ENCODE assay signal across 15 cellular contexts in the genomic region with DNA sequence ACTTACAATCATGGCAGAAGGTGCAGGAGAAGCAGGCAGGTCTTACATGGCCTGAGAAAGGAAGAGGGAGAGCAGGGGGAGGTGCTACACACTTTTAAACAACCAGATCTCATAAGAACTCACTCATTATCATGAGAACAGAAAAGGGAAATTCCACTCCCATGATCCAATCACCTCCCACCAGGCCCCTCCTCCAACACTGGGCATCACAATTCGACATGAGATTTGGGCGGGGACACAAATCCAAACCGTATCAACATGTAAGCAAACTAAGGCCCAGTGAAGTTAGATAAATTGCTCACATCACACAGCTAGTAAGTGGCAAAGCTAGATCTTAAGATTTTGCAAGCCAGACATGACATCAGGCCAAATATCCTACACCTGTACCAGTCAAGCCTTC. TPM values are rescaled to one million over a fixed set of nuclear protein-coding genes. Genes with fewer than 3 reads are reported as not detected.
A peak's percentile ranks its signal among the peaks of the same experiment; 100 is the strongest.
DNase-seq lines count a peak whose midpoint lies in the region; ATAC-seq lines count a peak whose summit lies in the region.
"Had no signal": no experiment of that assay in that cellular context is flagged by ENCODE, and none has a peak within 500 bp of the region (broad histone marks: within the 10 kb centered on the region; RNA-seq: fewer than 3 reads in every experiment).

No MANE protein-coding gene starts in this region.

- peaks cover 66% of the 10 kb centered on the region for H3K4me1 Mint-ChIP-seq in activated T-cell treated with anti-CD3 and anti-CD28 coated beads, Interleukin-2, amount 50 U/mL, for 72 hours (ENCODE audit: low read depth)
- H3K4me1 Mint-ChIP-seq in activated T-cell treated with anti-CD3 and anti-CD28 coated beads, Interleukin-2, amount 50 U/mL, for 4 hours (ENCODE audit: low read depth) = peaks cover 35% of the 10 kb centered on the region
- H3K4me1 Mint-ChIP-seq in activated T-helper 1 cell treated with anti-CD3 and anti-CD28 coated beads, Interleukin-12 subunit alpha, Interleukin-12 subunit beta, Interleukin-2, Interleukin-4 antibody, amounts not matched to agents 30 ng/mL and 10 ng/mL and 1 ng/mL, durations not matched to agents 14 hours and 24 hours and 36 hours (ENCODE audit: low read depth) = peaks cover 60% of the 10 kb centered on the region
- H3K4me1 Mint-ChIP-seq in stimulated activated naive B cell treated with anti-CD40 and anti-IgM and Interleukin-4, amounts not matched to agents 10 μg/mL and 1 μg/mL and 100 μg/mL, for 72 hours = peaks cover 35 to 70% of the 10 kb centered on the region in 2 donors

- H3K4me3 Mint-ChIP-seq in activated T-cell treated with anti-CD3 and anti-CD28 coated beads, Interleukin-2, amount 50 U/mL, for 72 hours = no peak overlapping the region
- H3K4me3 Mint-ChIP-seq in activated T-cell treated with anti-CD3 and anti-CD28 coated beads, Interleukin-2, amount 50 U/mL, for 4 hours = no peak overlapping the region
- no peak overlapping the region for H3K4me3 Mint-ChIP-seq in activated T-helper 1 cell treated with anti-CD3 and anti-CD28 coated beads, Interleukin-12 subunit alpha, Interleukin-12 subunit beta, Interleukin-2, Interleukin-4 antibody, amounts not matched to agents 30 ng/mL and 10 ng/mL and 1 ng/mL, durations not matched to agents 14 hours and 24 hours and 36 hours
- H3K4me3 Mint-ChIP-seq in stimulated activated naive B cell treated with anti-CD40 and anti-IgM and Interleukin-4, amounts not matched to agents 10 μg/mL and 1 μg/mL and 100 μg/mL, for 72 hours = no peak overlapping the region
- H3K4me3 Mint-ChIP-seq: CD14-positive monocyte; CD8-positive, alpha-beta T cell; H9 had no signal

- no peaks in the 10 kb centered on the region for H3K27me3 Mint-ChIP-seq in activated T-cell treated with anti-CD3 and anti-CD28 coated beads, Interleukin-2, amount 50 U/mL, for 72 hours (ENCODE audit: low read depth)
- no peaks in the 10 kb centered on the region for H3K27me3 Mint-ChIP-seq in activated T-cell treated with anti-CD3 and anti-CD28 coated beads, Interleukin-2, amount 50 U/mL, for 4 hours (ENCODE audit: low read depth)
- no peaks in the 10 kb centered on the region for H3K27me3 Mint-ChIP-seq in activated T-helper 1 cell treated with anti-CD3 and anti-CD28 coated beads, Interleukin-12 subunit alpha, Interleukin-12 subunit beta, Interleukin-2, Interleukin-4 antibody, amounts not matched to agents 30 ng/mL and 10 ng/mL and 1 ng/mL, durations not matched to agents 14 hours and 24 hours and 36 hours (ENCODE audit: insufficient read depth)
- no peaks in the 10 kb centered on the region for H3K27me3 Mint-ChIP-seq in stimulated activated naive B cell treated with anti-CD40 and anti-IgM and Interleukin-4, amounts not matched to agents 10 μg/mL and 1 μg/mL and 100 μg/mL, for 72 hours

- H3K27ac Mint-ChIP-seq in activated T-cell treated with anti-CD3 and anti-CD28 coated beads, Interleukin-2, amount 50 U/mL, for 72 hours = peak overlapping the region; percentile 35
- peak overlapping the region; percentile 71 for H3K27ac Mint-ChIP-seq in activated T-helper 1 cell treated with anti-CD3 and anti-CD28 coated beads, Interleukin-12 subunit alpha, Interleukin-12 subunit beta, Interleukin-2, Interleukin-4 antibody, amounts not matched to agents 30 ng/mL and 10 ng/mL and 1 ng/mL, durations not matched to agents 14 hours and 24 hours and 36 hours
- H3K27ac Mint-ChIP-seq in stimulated activated naive B cell treated with anti-CD40 and anti-IgM and Interleukin-4, amounts not matched to agents 10 μg/mL and 1 μg/mL and 100 μg/mL, for 72 hours = peak overlapping the region; percentile 27
- H3K27ac Mint-ChIP-seq: CD14-positive monocyte; CD8-positive, alpha-beta T cell; H9 had no signal

- DNase-seq in activated T-cell treated with anti-CD3 and anti-CD28 coated beads, Interleukin-2, amount 50 U/mL, for 72 hours = no peak
- no peak for DNase-seq in activated T-cell treated with anti-CD3 and anti-CD28 coated beads, Interleukin-2, amount 50 U/mL, for 4 hours
- peak; percentile 23 for DNase-seq in HT1080 (ENCODE audit: low read depth)
- DNase-seq in activated T-helper 1 cell treated with anti-CD3 and anti-CD28 coated beads, Interleukin-12 subunit alpha, Interleukin-12 subunit beta, Interleukin-2, Interleukin-4 antibody, amounts not matched to agents 30 ng/mL and 10 ng/mL and 1 ng/mL, durations not matched to agents 14 hours and 24 hours and 36 hours (ENCODE audit: low spot score) = no peak
- no peak for DNase-seq in stimulated activated naive B cell treated with anti-CD40 and anti-IgM and Interleukin-4, amounts not matched to agents 10 μg/mL and 1 μg/mL and 100 μg/mL, for 72 hours
- no peak for DNase-seq in NCI-H1694 (lab: John Stamatoyannopoulos, UW)
- DNase-seq in posterior vena cava (ENCODE audit: low spot score) = no peak
- DNase-seq: Caco-2; CD8-positive, alpha-beta T cell; DMS53; GOT3; H9 had no signal

- H3K9me3 Mint-ChIP-seq in activated T-cell treated with anti-CD3 and anti-CD28 coated beads, Interleukin-2, amount 50 U/mL, for 72 hours = peaks cover 0 to 3% of the 10 kb centered on the region in 2 donors
- H3K9me3 Mint-ChIP-seq in activated T-cell treated with anti-CD3 and anti-CD28 coated beads, Interleukin-2, amount 50 U/mL, for 4 hours = no peaks in the 10 kb centered on the region
- peaks cover 4% of the 10 kb centered on the region for H3K9me3 Mint-ChIP-seq in activated T-helper 1 cell treated with anti-CD3 and anti-CD28 coated beads, Interleukin-12 subunit alpha, Interleukin-12 subunit beta, Interleukin-2, Interleukin-4 antibody, amounts not matched to agents 30 ng/mL and 10 ng/mL and 1 ng/mL, durations not matched to agents 14 hours and 24 hours and 36 hours
- H3K9me3 Mint-ChIP-seq in stimulated activated naive B cell treated with anti-CD40 and anti-IgM and Interleukin-4, amounts not matched to agents 10 μg/mL and 1 μg/mL and 100 μg/mL, for 72 hours = peaks cover 3 to 5% of the 10 kb centered on the region in 2 donors
- H3K9me3 Mint-ChIP-seq: CD8-positive, alpha-beta T cell had no signal

- intact Hi-C loops in activated T-helper 1 cell treated with anti-CD3 and anti-CD28 coated beads, Interleukin-12 subunit alpha, Interleukin-12 subunit beta, Interleukin-2, Interleukin-4 antibody, amounts not matched to agents 30 ng/mL and 10 ng/mL and 1 ng/mL, durations not matched to agents 14 hours and 24 hours and 36 hours (cut with micrococcal nuclease) = no loop called here
- intact Hi-C loops in posterior vena cava (cut with DNase I) = no loop called here

- H3K36me3 Mint-ChIP-seq in activated T-cell treated with anti-CD3 and anti-CD28 coated beads, Interleukin-2, amount 50 U/mL, for 72 hours (ENCODE audit: insufficient read depth in 2 of 2) = peaks cover 8 to 9% of the 10 kb centered on the region in 2 donors
- no peaks in the 10 kb centered on the region for H3K36me3 Mint-ChIP-seq in activated T-cell treated with anti-CD3 and anti-CD28 coated beads, Interleukin-2, amount 50 U/mL, for 4 hours (ENCODE audit: insufficient read depth)
- H3K36me3 Mint-ChIP-seq in activated T-helper 1 cell treated with anti-CD3 and anti-CD28 coated beads, Interleukin-12 subunit alpha, Interleukin-12 subunit beta, Interleukin-2, Interleukin-4 antibody, amounts not matched to agents 30 ng/mL and 10 ng/mL and 1 ng/mL, durations not matched to agents 14 hours and 24 hours and 36 hours (ENCODE audit: low read depth) = peaks cover 8% of the 10 kb centered on the region
- H3K36me3 Mint-ChIP-seq in stimulated activated naive B cell treated with anti-CD40 and anti-IgM and Interleukin-4, amounts not matched to agents 10 μg/mL and 1 μg/mL and 100 μg/mL, for 72 hours = peaks cover 8 to 19% of the 10 kb centered on the region in 2 donors
- H3K36me3 Mint-ChIP-seq: CD8-positive, alpha-beta T cell had no signal

- no peak for ATAC-seq in activated T-cell treated with anti-CD3 and anti-CD28 coated beads, Interleukin-2, amount 50 U/mL, for 72 hours (replicated peaks in 1 of 2)
- ATAC-seq in activated T-cell treated with anti-CD3 and anti-CD28 coated beads, Interleukin-2, amount 50 U/mL, for 4 hours = no peak
- ATAC-seq in stimulated activated naive B cell treated with anti-CD40 and anti-IgM and Interleukin-4, amounts not matched to agents 10 μg/mL and 1 μg/mL and 100 μg/mL, for 72 hours (replicated peaks) = no peak
- no peak for ATAC-seq in HG02678 (IDR thresholded peaks at IDR 0.05; ENCODE audit: unreplicated experiment)
- ATAC-seq: CD8-positive, alpha-beta T cell; HepG2 had no signal

RNA-seq across cellular contexts. Expression of a gene that starts 48.3 kb away (rescaled TPM):
- total RNA-seq in activated T-cell treated with anti-CD3 and anti-CD28 coated beads, Interleukin-2, amount 50 U/mL, for 72 hours = 10 to 100 TPM; 22.0 to 25.9 TPM
- 10 to 100 TPM; 10.5 to 11.2 (median 10.8) TPM for total RNA-seq in activated T-cell treated with anti-CD3 and anti-CD28 coated beads, Interleukin-2, amount 50 U/mL, for 4 hours
- 13.2 and 14.4 TPM in 2 replicates for total RNA-seq in HT1080 (2014; rRNA removed; shearing (Covaris generic))
- polyA plus RNA-seq in HT1080 (2015; cell fraction: cytosol; rRNA removed) = 10.9 and 14.1 TPM in 2 replicates
- 35.8 and 38.5 TPM in 2 replicates for polyA plus RNA-seq in HT1080 (2015; cell fraction: nucleus; rRNA removed)
- total RNA-seq in activated T-helper 1 cell treated with anti-CD3 and anti-CD28 coated beads, Interleukin-12 subunit alpha, Interleukin-12 subunit beta, Interleukin-2, Interleukin-4 antibody, amounts not matched to agents 30 ng/mL and 10 ng/mL and 1 ng/mL, durations not matched to agents 14 hours and 24 hours and 36 hours = 20.9 and 22.3 TPM in 2 replicates
- 10 to 100 TPM; 20.2 to 25.2 TPM for total RNA-seq in posterior vena cava
